14 cellular contexts compared by ENCODE assay signal in genomic region chr2:105261061-105261460, GRCh38. TPM values are rescaled to one million over a fixed set of nuclear protein-coding genes. Genes with fewer than 3 reads are reported as not detected.
A peak's percentile ranks its signal among the peaks of the same experiment; 100 is the strongest.
DNase-seq lines count a peak whose midpoint lies in the region; ATAC-seq and TF ChIP-seq lines count a peak whose summit lies in the region.
"Had no signal": no experiment of that assay in that cellular context is flagged by ENCODE, and none has a peak within 500 bp of the region (broad histone marks: within the 10 kb centered on the region; RNA-seq: fewer than 3 reads in every experiment).

No MANE protein-coding gene starts in this region.

- no peaks in the 10 kb centered on the region for H3K4me1 Mint-ChIP-seq in CD8-positive, alpha-beta T cell (ENCODE audit: low read depth)
- H3K4me1 Mint-ChIP-seq: activated CD8-positive, alpha-beta memory T cell treated with anti-CD3 and anti-CD28 coated beads, Interleukin-2, amount 10 ng/mL, durations not matched to agents 7 days and 5 days had no signal

- H3K4me1 ChIP-seq in CD8-positive, alpha-beta T cell (ENCODE audit: insufficient read depth, low read length) = no peaks in the 10 kb centered on the region

- no peaks in the 10 kb centered on the region for H3K36me3 ChIP-seq in CD8-positive, alpha-beta T cell (ENCODE audit: insufficient read depth, low read length)

- TF ChIP-seq CTCF in CD8-positive, alpha-beta T cell (IDR thresholded peaks at IDR 0.05) = no peak

- peaks cover 22% of the 10 kb centered on the region for H3K36me3 Mint-ChIP-seq in CD8-positive, alpha-beta T cell

- DNase-seq in H4 (ENCODE audit: low spot score) = peak; percentile 95
- DNase-seq in T1000 (lab: John Stamatoyannopoulos, UW) = peak; percentile 11
- DNase-seq in fibroblast of the conjunctiva (ENCODE audit: low read depth) = peak; percentile 83
- DNase-seq in smooth muscle cell of the brain vasculature (ENCODE audit: low read depth, low spot score) = peak; percentile 29
- no peak for DNase-seq in effector CD8-positive, alpha-beta T cell (lab: John Stamatoyannopoulos, UW)
- DNase-seq in NCI-H526 treated with DMSO at 0.1 percent for 48 hours (lab: John Stamatoyannopoulos, UW) = no peak
- no peak for DNase-seq in CD8-positive, alpha-beta T cell
- DNase-seq: activated CD8-positive, alpha-beta memory T cell treated with anti-CD3 and anti-CD28 coated beads, Interleukin-2, amount 10 ng/mL, durations not matched to agents 7 days and 5 days; aorta; stimulated activated CD8-positive, alpha-beta memory T cell treated with anti-CD3 and anti-CD28 coated beads, Interleukin-4, amount 100 ng/mL, for 48 hours had no signal

- intact Hi-C loops in CD8-positive, alpha-beta T cell (cut with DNase I, micrococcal nuclease) = no loop called here

- H3K4me3 Mint-ChIP-seq in CD8-positive, alpha-beta T cell = no peak overlapping the region
- H3K4me3 Mint-ChIP-seq: activated CD8-positive, alpha-beta memory T cell treated with anti-CD3 and anti-CD28 coated beads, Interleukin-2, amount 10 ng/mL, durations not matched to agents 7 days and 5 days; T-helper 1 cell treated with Interleukin-12 subunit alpha and Interleukin-12 subunit beta and Interleukin-4 antibody, amounts not matched to agents 30 μg/mL and 1 μg/mL, for 36 hours had no signal

- peaks cover 2% of the 10 kb centered on the region for H3K27me3 Mint-ChIP-seq in CD8-positive, alpha-beta T cell (ENCODE audit: low read depth)

- H3K27ac Mint-ChIP-seq in CD8-positive, alpha-beta T cell = no peak overlapping the region
- H3K27ac Mint-ChIP-seq: activated CD8-positive, alpha-beta memory T cell treated with anti-CD3 and anti-CD28 coated beads, Interleukin-2, amount 10 ng/mL, durations not matched to agents 7 days and 5 days; T-helper 1 cell treated with Interleukin-12 subunit alpha and Interleukin-12 subunit beta and Interleukin-4 antibody, amounts not matched to agents 30 μg/mL and 1 μg/mL, for 36 hours had no signal

- H3K9me3 Mint-ChIP-seq in CD8-positive, alpha-beta T cell = no peaks in the 10 kb centered on the region
- H3K9me3 Mint-ChIP-seq: T-helper 1 cell treated with Interleukin-12 subunit alpha and Interleukin-12 subunit beta and Interleukin-4 antibody, amounts not matched to agents 30 μg/mL and 1 μg/mL, for 36 hours had no signal

- CTCF ChIA-PET in CD8-positive, alpha-beta T cell (lab: Charles Lee) = no interaction called here

- H3K4me3 ChIP-seq in CD8-positive, alpha-beta T cell (ENCODE audit: low read depth, low read length) = no peak overlapping the region
- H3K4me3 ChIP-seq: lung, skin epidermis had no signal

- ATAC-seq in activated CD4-positive, CD25-positive, alpha-beta regulatory T cell treated with anti-CD3 and anti-CD28 coated beads, Interleukin-2, amount 50 U/mL, for 24 hours = no peak
- ATAC-seq in CD8-positive, alpha-beta T cell = no peak
- ATAC-seq: activated CD8-positive, alpha-beta memory T cell treated with anti-CD3 and anti-CD28 coated beads, Interleukin-2, amount 10 ng/mL, durations not matched to agents 7 days and 5 days had no signal

- H3K27ac ChIP-seq in CD8-positive, alpha-beta T cell (ENCODE audit: low read depth, low read length) = no peak overlapping the region

- POLR2A ChIA-PET in CD8-positive, alpha-beta T cell (lab: Charles Lee) = no interaction called here

- no peaks in the 10 kb centered on the region for H3K9me3 ChIP-seq in CD8-positive, alpha-beta T cell (ENCODE audit: low read length)

- no peaks in the 10 kb centered on the region for H3K27me3 ChIP-seq in CD8-positive, alpha-beta T cell (ENCODE audit: insufficient read depth, low read length)

RNA-seq across cellular contexts. Expression of gene GPR45, which starts 19.5 kb away (rescaled TPM):
- total RNA-seq in H4 (2014; rRNA removed; shearing (Covaris generic)) = not detected in 2 replicates
- total RNA-seq in CD8-positive, alpha-beta T cell = not detected
- total RNA-seq: activated CD8-positive, alpha-beta memory T cell treated with anti-CD3 and anti-CD28 coated beads, Interleukin-2, amount 10 ng/mL, durations not matched to agents 7 days and 5 days; aorta; lung had no signal

Comparison
In these comparisons a context has a peak if more than half of its experiments do, and no peak if none do; other contexts are left out.
1. DNase-seq: peak in H4 (single experiment), T1000 (single experiment), fibroblast of the conjunctiva (single experiment) and smooth muscle cell of the brain vasculature (single experiment); none in effector CD8-positive, alpha-beta T cell (single experiment), NCI-H526 treated with DMSO at 0.1 percent for 48 hours (single experiment) and CD8-positive, alpha-beta T cell (0 of 7).